In the genomic region with DNA sequence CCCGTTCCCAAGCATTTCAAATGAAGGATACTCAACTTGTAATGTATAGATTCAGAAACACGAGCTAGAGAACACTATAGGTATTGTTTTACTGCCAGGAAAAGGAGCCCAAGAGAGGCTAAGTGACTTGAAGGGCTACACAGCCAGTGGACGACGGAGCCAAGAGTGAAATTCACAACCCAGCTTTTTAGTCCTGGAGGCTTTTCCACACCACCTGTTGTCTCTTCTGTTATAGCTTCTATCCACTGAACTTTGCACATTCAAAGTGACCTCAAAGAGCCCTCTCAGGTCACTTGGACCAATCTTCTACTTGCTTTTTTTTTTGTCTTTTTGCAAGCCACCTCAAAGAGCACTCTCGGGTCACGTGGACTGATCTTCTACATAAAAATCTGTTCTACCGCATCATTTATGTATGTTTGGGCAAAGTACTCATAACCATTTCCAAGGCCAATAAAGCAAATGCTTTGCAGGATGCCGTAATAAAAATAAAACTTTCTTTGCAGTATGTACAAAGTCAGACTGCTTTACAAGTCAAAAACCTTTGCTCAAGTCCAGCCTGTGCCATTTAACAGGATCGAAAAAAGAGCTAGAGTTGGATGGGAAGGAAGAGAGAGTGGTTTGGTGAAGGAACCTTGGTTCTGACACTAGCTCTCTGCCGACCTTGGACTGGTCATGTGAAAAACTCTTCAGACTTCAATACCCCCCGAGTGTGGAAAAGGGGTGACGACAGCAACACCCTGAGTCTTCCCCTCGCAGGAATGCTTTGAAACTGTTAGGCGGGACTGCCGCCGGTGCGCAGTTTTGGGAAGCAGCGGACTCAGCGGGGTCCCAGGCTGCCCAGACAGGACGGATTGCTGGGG, we compare ENCODE assay signal across 8 cellular contexts. TPM values are rescaled to one million over a fixed set of nuclear protein-coding genes. Genes with fewer than 3 reads are reported as not detected.
DNase-seq lines count a peak whose midpoint lies in the region; ATAC-seq and TF ChIP-seq lines count a peak whose summit lies in the region.

No MANE protein-coding gene starts in this region.

- ATAC-seq in HG02840 (IDR thresholded peaks at IDR 0.05; ENCODE audit: low FRiP score, unreplicated experiment) (peak; percentile 4), omental fat pad (ENCODE audit: low FRiP score) (peak; percentile 42), HG03108 (IDR thresholded peaks at IDR 0.05; ENCODE audit: unreplicated experiment) (no peak)
- ATAC-seq in activated CD4-positive, CD25-positive, alpha-beta regulatory T cell treated with anti-CD3 and anti-CD28 coated beads, Interleukin-2, amount 50 U/mL, for 24 hours: no peak

- H3K4me1 ChIP-seq in DOHH2 (ENCODE audit: control insufficient read depth, low read length): peaks cover 19% of the 10 kb centered on the region

- H3K9me2 ChIP-seq in DOHH2 (replicated peaks; ENCODE audit: control insufficient read depth, low read length): no peaks in the 10 kb centered on the region; the same call in 1 of the 2 replicates

- no peak overlapping the region for H3K27ac ChIP-seq in DOHH2 (ENCODE audit: low read depth, low read length)

- no peaks in the 10 kb centered on the region for H4K20me1 ChIP-seq in DOHH2 (ENCODE audit: control insufficient read depth, insufficient read depth, low read depth, low read length)

- no peaks in the 10 kb centered on the region for H3K9me3 ChIP-seq in DOHH2 (ENCODE audit: control insufficient read depth, insufficient read depth, low read length)

- peak overlapping the region; percentile 83 for H3K4me3 ChIP-seq in DOHH2 (ENCODE audit: low read length)
- peak overlapping the region; percentile 79 for H3K4me3 ChIP-seq in WI38 (ENCODE audit: low read depth, low read length)
- H3K4me3 ChIP-seq in fibroblast of the aortic adventitia (ENCODE audit: low read depth, low read length): peak overlapping the region; percentile 85

- DNase-seq in fibroblast of the aortic adventitia (ENCODE audit: low read depth): peak; percentile 40
- no peak for DNase-seq in omental fat pad (ENCODE audit: low spot score)
- DNase-seq in SW 1271 (lab: John Stamatoyannopoulos, UW): no peak

- no peak for TF ChIP-seq CTCF in DOHH2 (IDR thresholded peaks at IDR 0.05; ENCODE audit: low read depth, low read length, poor library complexity, severe bottlenecking)
- no peak for TF ChIP-seq CTCF in WI38 (IDR thresholded peaks at IDR 0.05; ENCODE audit: low read depth, low read length)
- no peak for TF ChIP-seq CTCF in fibroblast of the aortic adventitia (IDR thresholded peaks at IDR 0.05; ENCODE audit: insufficient read depth, low read length)
- TF ChIP-seq CTCF in omental fat pad (IDR thresholded peaks at IDR 0.05): no peak

- peaks cover 7% of the 10 kb centered on the region for H3K36me3 ChIP-seq in DOHH2 (ENCODE audit: control insufficient read depth, low read length)

- peaks cover 41% of the 10 kb centered on the region for H3K79me2 ChIP-seq in DOHH2 (ENCODE audit: control insufficient read depth, low read length)

- no peaks in the 10 kb centered on the region for H3K27me3 ChIP-seq in DOHH2 (ENCODE audit: control insufficient read depth, low read length)

- no peaks in the 10 kb centered on the region for H3F3A ChIP-seq in DOHH2 (ENCODE audit: control insufficient read depth, insufficient read depth)

- H3K4me2 ChIP-seq in DOHH2 (ENCODE audit: low read length): peak overlapping the region; percentile 85

RNA-seq across cellular contexts. Expression of a gene that starts 0.8 kb away (rescaled TPM):
- 7.8 and 18.4 TPM in 2 replicates for total RNA-seq in fibroblast of the aortic adventitia (ENCODE audit: low replicate concordance)
- 10 to 100 TPM in 2 of 4 donors, 1 to 10 TPM in 2; 9.6 to 14.9 (median 10.9) TPM for total RNA-seq in omental fat pad

Comparison
In these comparisons a context has a peak if more than half of its experiments do, and no peak if none do; other contexts are left out.
1. ATAC-seq: peak in HG02840 (single experiment) and omental fat pad (single experiment); none in HG03108 (single experiment) and activated CD4-positive, CD25-positive, alpha-beta regulatory T cell treated with anti-CD3 and anti-CD28 coated beads, Interleukin-2, amount 50 U/mL, for 24 hours (0 of 2).
2. Peak in every context shown above with its lines, with median percentiles within 50 percentile points of each other: H3K4me3 ChIP-seq.